Comparison of ENCODE assay signal across 18 cellular contexts in genomic region chr7:8172372-8173354, GRCh38.
A peak's percentile ranks its signal among the peaks of the same experiment; 100 is the strongest.
DNase-seq lines count a peak whose midpoint lies in the region; ATAC-seq, FAIRE-seq and TF ChIP-seq lines count a peak whose summit lies in the region.
"Had no signal": no experiment of that assay in that cellular context is flagged by ENCODE, and none has a peak within 500 bp of the region (broad histone marks: within the 10 kb centered on the region; RNA-seq: fewer than 3 reads in every experiment).

No MANE protein-coding gene starts in this region.

- no peaks in the 10 kb centered on the region for H3K27me3 ChIP-seq in CD4-positive, alpha-beta T cell (ENCODE audit: control insufficient read depth, insufficient read depth, low read length)
- H3K27me3 ChIP-seq in K562 (ENCODE audit: control insufficient read depth in 2 of 2, insufficient read depth in 2 of 2, low read length in 2 of 2): no peaks in the 10 kb centered on the region
- no peaks in the 10 kb centered on the region for H3K27me3 ChIP-seq in neural progenitor cell
- H3K27me3 ChIP-seq in heart right ventricle: no peaks in the 10 kb centered on the region

- no peak for TF ChIP-seq EP300 in K562 (IDR thresholded peaks at IDR 0.05; ENCODE audit: low read length)

- H3K9me1 ChIP-seq in K562 (ENCODE audit: control insufficient read depth, insufficient read depth, low read length): no peaks in the 10 kb centered on the region

- TF ChIP-seq CTCF in CD4-positive, alpha-beta T cell (IDR thresholded peaks at IDR 0.05): no peak
- TF ChIP-seq CTCF in K562 (IDR thresholded peaks at IDR 0.05 in 2 of 3, conservative IDR thresholded peaks at IDR 0.05 in 1 of 3; ENCODE audit: insufficient read depth in 2 of 3, low read depth in 1 of 3, low read length in 3 of 3) (no peak), neural progenitor cell (IDR thresholded peaks at IDR 0.05) (no peak), heart right ventricle (IDR thresholded peaks at IDR 0.05) (no peak)

- H3K79me2 ChIP-seq in K562 (ENCODE audit: control insufficient read depth, insufficient read depth, low read length) (no peaks in the 10 kb centered on the region), neural progenitor cell (ENCODE audit: low read depth) (no peaks in the 10 kb centered on the region)

- H3F3A ChIP-seq in neural progenitor cell (ENCODE audit: low read depth): peaks cover 2% of the 10 kb centered on the region

- DNase-seq in CD4-positive, alpha-beta T cell: no peak
- DNase-seq in K562 (ENCODE audit: extremely low read depth in 1 of 4, low spot score in 3 of 4): no peak
- DNase-seq in neural progenitor cell (ENCODE audit: low spot score): no peak
- DNase-seq in activated CD8-positive, alpha-beta T cell treated with anti-CD3 and anti-CD28 coated beads, Interleukin-2, amount 10 ng/mL, durations not matched to agents 7 days and 5 days: no peak
- DNase-seq in heart right ventricle: no peak
- DNase-seq: COR-L47, DMS 273 treated with DMSO at 0.1 percent for 48 hours, KBM-7, MV-4-11, NCI-H1694 treated with DMSO at 0.1 percent for 48 hours, NCI-H226, NCI-H524, NCI-H82, SW 1271 had no signal

- no peaks in the 10 kb centered on the region for H3K36me3 Mint-ChIP-seq in CD4-positive, alpha-beta T cell (ENCODE audit: low read depth)
- no peaks in the 10 kb centered on the region for H3K36me3 Mint-ChIP-seq in neural progenitor cell
- H3K36me3 Mint-ChIP-seq in activated CD8-positive, alpha-beta T cell treated with anti-CD3 and anti-CD28 coated beads, Interleukin-2, amount 10 ng/mL, durations not matched to agents 7 days and 5 days (ENCODE audit: low read depth): peaks cover 7% of the 10 kb centered on the region
- H3K36me3 Mint-ChIP-seq: CD14-positive monocyte had no signal

- H2AFZ ChIP-seq in K562 (ENCODE audit: low read depth, low read length) (no peak overlapping the region), neural progenitor cell (replicated peaks) (peak overlapping the region; percentile 7)

- POLR2A ChIA-PET in CD4-positive, alpha-beta T cell (lab: Charles Lee): no interaction called here
- POLR2A ChIA-PET in K562 (lab: Yijun Ruan, JAX): no interaction called here
- POLR2A ChIA-PET in activated CD8-positive, alpha-beta T cell treated with anti-CD3 and anti-CD28 coated beads, Interleukin-2, amount 10 ng/mL, durations not matched to agents 7 days and 5 days (lab: Charles Lee): no interaction called here

- no peaks in the 10 kb centered on the region for H3K27me3 Mint-ChIP-seq in CD4-positive, alpha-beta T cell
- H3K27me3 Mint-ChIP-seq in neural progenitor cell (ENCODE audit: insufficient read depth, low read depth): no peaks in the 10 kb centered on the region
- H3K27me3 Mint-ChIP-seq in activated CD8-positive, alpha-beta T cell treated with anti-CD3 and anti-CD28 coated beads, Interleukin-2, amount 10 ng/mL, durations not matched to agents 7 days and 5 days (ENCODE audit: low read depth): peaks cover 2% of the 10 kb centered on the region

- no peak for ATAC-seq in CD4-positive, alpha-beta T cell (ENCODE audit: poor library complexity)
- ATAC-seq in K562: no peak
- ATAC-seq in activated CD8-positive, alpha-beta T cell treated with anti-CD3 and anti-CD28 coated beads, Interleukin-2, amount 10 ng/mL, durations not matched to agents 7 days and 5 days: no peak
- no peak for ATAC-seq in heart right ventricle
- ATAC-seq in GM21447 (IDR thresholded peaks at IDR 0.05; ENCODE audit: unreplicated experiment): no peak

- H3K4me2 ChIP-seq in K562 (ENCODE audit: insufficient read depth, low read length): no peak overlapping the region
- no peak overlapping the region for H3K4me2 ChIP-seq in neural progenitor cell

- no peak for TF ChIP-seq POLR2A in K562 (conservative IDR thresholded peaks at IDR 0.05)

- peaks cover 51% of the 10 kb centered on the region for H3K4me1 Mint-ChIP-seq in CD4-positive, alpha-beta T cell (ENCODE audit: low read depth)
- H3K4me1 Mint-ChIP-seq in neural progenitor cell: peaks cover 2% of the 10 kb centered on the region
- peaks cover 36% of the 10 kb centered on the region for H3K4me1 Mint-ChIP-seq in activated CD8-positive, alpha-beta T cell treated with anti-CD3 and anti-CD28 coated beads, Interleukin-2, amount 10 ng/mL, durations not matched to agents 7 days and 5 days (ENCODE audit: low read depth)

- H4K20me1 ChIP-seq in K562 (replicated peaks; ENCODE audit: control insufficient read depth, insufficient read depth, low read length): no peaks in the 10 kb centered on the region
- no peaks in the 10 kb centered on the region for H4K20me1 ChIP-seq in neural progenitor cell (ENCODE audit: low read depth)

- no peak overlapping the region for H3K27ac ChIP-seq in CD4-positive, alpha-beta T cell (ENCODE audit: low read depth, low read length)
- no peak overlapping the region for H3K27ac ChIP-seq in K562 (ENCODE audit: extremely low read depth, low read depth, low read length)
- no peak overlapping the region for H3K27ac ChIP-seq in neural progenitor cell
- no peak overlapping the region for H3K27ac ChIP-seq in heart right ventricle

- WGBS in K562 (ENCODE audit: insufficient coverage, low coverage, missing lambda C conversion rate): 55% methylated on average over 5 of the region's 5 CpGs
- 77 to 90% methylated on average over 5 of the region's 5 CpGs for WGBS in heart right ventricle, 2 donors

- H3K36me3 ChIP-seq in K562 (ENCODE audit: control insufficient read depth, insufficient read depth, low read length) (no peaks in the 10 kb centered on the region), neural progenitor cell (no peaks in the 10 kb centered on the region), heart right ventricle (peaks cover 0 to 6% (median 0%) of the 10 kb centered on the region in 9 donors)
- H3K36me3 ChIP-seq: HAP-1 had no signal

- no peak overlapping the region for H3K9ac ChIP-seq in K562 (ENCODE audit: insufficient read depth in 1 of 2, low read depth in 2 of 2, low read length in 2 of 2)
- no peak overlapping the region for H3K9ac ChIP-seq in neural progenitor cell

- H3K4me3 Mint-ChIP-seq in CD4-positive, alpha-beta T cell: no peak overlapping the region
- no peak overlapping the region for H3K4me3 Mint-ChIP-seq in neural progenitor cell
- H3K4me3 Mint-ChIP-seq in activated CD8-positive, alpha-beta T cell treated with anti-CD3 and anti-CD28 coated beads, Interleukin-2, amount 10 ng/mL, durations not matched to agents 7 days and 5 days: no peak overlapping the region
- H3K4me3 Mint-ChIP-seq: CD14-positive monocyte had no signal

- H3K27ac Mint-ChIP-seq in CD4-positive, alpha-beta T cell: peak overlapping the region; percentile 96
- H3K27ac Mint-ChIP-seq in neural progenitor cell: no peak overlapping the region
- no peak overlapping the region for H3K27ac Mint-ChIP-seq in activated CD8-positive, alpha-beta T cell treated with anti-CD3 and anti-CD28 coated beads, Interleukin-2, amount 10 ng/mL, durations not matched to agents 7 days and 5 days
- H3K27ac Mint-ChIP-seq: CD14-positive monocyte had no signal

- CTCF ChIA-PET in CD4-positive, alpha-beta T cell (lab: Charles Lee): no interaction called here
- CTCF ChIA-PET in K562 (lab: Yijun Ruan, JAX; ENCODE audit: low intra/inter-chr PET ratio): no interaction called here
- CTCF ChIA-PET in activated CD8-positive, alpha-beta T cell treated with anti-CD3 and anti-CD28 coated beads, Interleukin-2, amount 10 ng/mL, durations not matched to agents 7 days and 5 days (lab: Charles Lee): no interaction called here

- FAIRE-seq in A204.1 (lab: Jason Lieb, UNC): peak; percentile 29
- no peak for FAIRE-seq in K562 (lab: Jason Lieb, UNC)

- H3K9me3 Mint-ChIP-seq in CD4-positive, alpha-beta T cell: no peaks in the 10 kb centered on the region
- H3K9me3 Mint-ChIP-seq in neural progenitor cell: no peaks in the 10 kb centered on the region
- no peaks in the 10 kb centered on the region for H3K9me3 Mint-ChIP-seq in activated CD8-positive, alpha-beta T cell treated with anti-CD3 and anti-CD28 coated beads, Interleukin-2, amount 10 ng/mL, durations not matched to agents 7 days and 5 days (ENCODE audit: insufficient read depth)
- H3K9me3 Mint-ChIP-seq: CD14-positive monocyte had no signal

- no peaks in the 10 kb centered on the region for H3K9me3 ChIP-seq in CD4-positive, alpha-beta T cell (ENCODE audit: control insufficient read depth, low read length)
- H3K9me3 ChIP-seq in K562 (replicated peaks; ENCODE audit: control insufficient read depth, insufficient read depth, low read depth, low read length): no peaks in the 10 kb centered on the region
- H3K9me3 ChIP-seq in neural progenitor cell (ENCODE audit: low read depth): no peaks in the 10 kb centered on the region
- no peaks in the 10 kb centered on the region for H3K9me3 ChIP-seq in heart right ventricle
- H3K9me3 ChIP-seq: HAP-1 had no signal

- H3K4me3 ChIP-seq in K562 (no peak overlapping the region), neural progenitor cell (no peak overlapping the region), heart right ventricle (no peak overlapping the region)
- H3K4me3 ChIP-seq: HAP-1 had no signal

- peaks cover 0 to 17% of the 10 kb centered on the region in 2 experiments; a peak in 4 of 5 replicates for H3K4me1 ChIP-seq in K562 (replicated peaks in 1 of 2; ENCODE audit: control insufficient read depth in 2 of 2, insufficient read depth in 2 of 2, low read length in 2 of 2)
- peaks cover 28% of the 10 kb centered on the region for H3K4me1 ChIP-seq in neural progenitor cell
- peaks cover 0 to 51% (median 23%) of the 10 kb centered on the region in 9 donors for H3K4me1 ChIP-seq in heart right ventricle
- H3K4me1 ChIP-seq: HAP-1 had no signal

- intact Hi-C loops in CD4-positive, alpha-beta T cell (cut with DNase I, micrococcal nuclease): no loop called here
- intact Hi-C loops in K562 (cut with micrococcal nuclease) (no loop called here), heart right ventricle (cut with DNase I) (no loop called here)

- BruUV-seq in K562 (replicated peaks; lab: Mats Ljungman, UMichigan): no TSS peak

- no peak for TF ChIP-seq RAD21 in K562 (CRISPR knock-in tag; conservative IDR thresholded peaks at IDR 0.05 in 1 of 2, IDR thresholded peaks at IDR 0.05 in 1 of 2)

- in situ Hi-C loops in K562 (cut with MboI): no loop called here

TF ChIP-seq in K562, 482 proteins besides CTCF, POLR2A, EP300 and RAD21 (continues in another document):
- TF ChIP-seq CEBPG (CRISPR knock-in tag; IDR thresholded peaks at IDR 0.05): no peak
- TF ChIP-seq CEBPG (tag; conservative IDR thresholded peaks at IDR 0.05 in 1 of 2, IDR thresholded peaks at IDR 0.05 in 1 of 2): peak in 1 of 2 experiments; percentile 81; a peak in 3 of 4 replicates
